8 cellular contexts compared by ENCODE assay signal in the genomic region with DNA sequence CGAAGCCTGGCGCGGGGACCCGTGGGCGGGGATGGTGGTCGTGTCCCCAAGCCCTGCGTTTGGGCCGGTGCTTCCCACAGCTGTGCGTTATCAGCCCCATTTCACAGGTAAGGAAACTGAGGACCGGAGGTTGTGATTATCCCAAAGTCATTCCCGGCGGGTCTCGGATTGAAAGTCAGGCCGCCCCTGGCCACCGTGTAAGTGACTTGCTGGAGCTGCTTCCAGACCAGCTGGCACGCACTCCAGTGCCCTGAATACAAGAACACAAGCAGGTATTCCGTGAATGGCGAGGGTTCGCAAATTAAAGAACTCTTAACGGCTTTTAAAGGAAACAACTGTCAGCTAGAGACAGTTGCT. TPM values are rescaled to one million over a fixed set of nuclear protein-coding genes. Genes with fewer than 3 reads are reported as not detected.
DNase-seq lines count a peak whose midpoint lies in the region; ATAC-seq and TF ChIP-seq lines count a peak whose summit lies in the region.

No MANE protein-coding gene starts in this region.

- H3K36me3 Mint-ChIP-seq in stimulated activated naive CD8-positive, alpha-beta T cell treated with anti-CD3 and anti-CD28 coated beads, Interleukin-15, Interleukin-2, amounts not matched to agents 100 ng/mL and 50 ng/mL, for 24 hours (ENCODE audit: low read depth) = peaks cover 7% of the 10 kb centered on the region
- peaks cover 10% of the 10 kb centered on the region for H3K36me3 Mint-ChIP-seq in progenitor cell of endocrine pancreas (ENCODE audit: insufficient read depth)

- DNase-seq in stimulated activated naive CD8-positive, alpha-beta T cell treated with anti-CD3 and anti-CD28 coated beads, Interleukin-15, Interleukin-2, amounts not matched to agents 100 U/mL and 50 U/mL, for 24 hours = no peak
- DNase-seq in WERI-Rb-1 (no peak), globus pallidus (ENCODE audit: low spot score) (peak; percentile 51), progenitor cell of endocrine pancreas (ENCODE audit: low spot score, unreplicated experiment) (no peak), NCI-H774 (lab: John Stamatoyannopoulos, UW) (no peak)

- H3K4me3 Mint-ChIP-seq in stimulated activated naive CD8-positive, alpha-beta T cell treated with anti-CD3 and anti-CD28 coated beads, Interleukin-15, Interleukin-2, amounts not matched to agents 100 ng/mL and 50 ng/mL, for 24 hours = peak overlapping the region; percentile 93
- peak overlapping the region; percentile 82 for H3K4me3 Mint-ChIP-seq in progenitor cell of endocrine pancreas (ENCODE audit: low read depth)

- no peaks in the 10 kb centered on the region for H3K9me3 ChIP-seq in WERI-Rb-1 (ENCODE audit: severe bottlenecking)

- no peaks in the 10 kb centered on the region for H3K9me3 Mint-ChIP-seq in stimulated activated naive CD8-positive, alpha-beta T cell treated with anti-CD3 and anti-CD28 coated beads, Interleukin-15, Interleukin-2, amounts not matched to agents 100 ng/mL and 50 ng/mL, for 24 hours
- H3K9me3 Mint-ChIP-seq in progenitor cell of endocrine pancreas (ENCODE audit: low read depth) = no peaks in the 10 kb centered on the region

- peak overlapping the region; percentile 93 for H3K4me3 ChIP-seq in WERI-Rb-1 (ENCODE audit: low read depth, low read length)

- peak overlapping the region; percentile 94 for H3K27ac Mint-ChIP-seq in stimulated activated naive CD8-positive, alpha-beta T cell treated with anti-CD3 and anti-CD28 coated beads, Interleukin-15, Interleukin-2, amounts not matched to agents 100 ng/mL and 50 ng/mL, for 24 hours
- peak overlapping the region; percentile 95 for H3K27ac Mint-ChIP-seq in progenitor cell of endocrine pancreas

- no peak for ATAC-seq in stimulated activated naive CD8-positive, alpha-beta T cell treated with anti-CD3 and anti-CD28 coated beads, Interleukin-15, Interleukin-2, amounts not matched to agents 100 U/mL and 50 U/mL, for 24 hours
- ATAC-seq in HG03108 (IDR thresholded peaks at IDR 0.05; ENCODE audit: unreplicated experiment) = peak; percentile 7
- ATAC-seq in HG02642 (IDR thresholded peaks at IDR 0.05; ENCODE audit: poor library complexity, unreplicated experiment) = no peak

- peaks cover 33% of the 10 kb centered on the region for H3K4me1 Mint-ChIP-seq in stimulated activated naive CD8-positive, alpha-beta T cell treated with anti-CD3 and anti-CD28 coated beads, Interleukin-15, Interleukin-2, amounts not matched to agents 100 ng/mL and 50 ng/mL, for 24 hours (ENCODE audit: low read depth)
- H3K4me1 Mint-ChIP-seq in progenitor cell of endocrine pancreas (ENCODE audit: low read depth) = peaks cover 33% of the 10 kb centered on the region

- H3K27ac ChIP-seq in WERI-Rb-1 = peak overlapping the region; percentile 99

- H3K27me3 ChIP-seq in WERI-Rb-1 (ENCODE audit: insufficient read depth, low read depth, severe bottlenecking) = no peaks in the 10 kb centered on the region

- TF ChIP-seq CTCF in WERI-Rb-1 (IDR thresholded peaks at IDR 0.05; ENCODE audit: low read depth, low read length) (no peak), progenitor cell of endocrine pancreas (IDR thresholded peaks at IDR 0.05; ENCODE audit: unreplicated experiment) (no peak)

- no peaks in the 10 kb centered on the region for H3K27me3 Mint-ChIP-seq in stimulated activated naive CD8-positive, alpha-beta T cell treated with anti-CD3 and anti-CD28 coated beads, Interleukin-15, Interleukin-2, amounts not matched to agents 100 ng/mL and 50 ng/mL, for 24 hours
- no peaks in the 10 kb centered on the region for H3K27me3 Mint-ChIP-seq in progenitor cell of endocrine pancreas

- H3K36me3 ChIP-seq in WERI-Rb-1 = peaks cover 3% of the 10 kb centered on the region

RNA-seq across cellular contexts. Expression of gene ATE1, which starts 0.7 kb away (rescaled TPM):
- 40.8 and 41.0 TPM in 2 replicates for total RNA-seq in progenitor cell of endocrine pancreas

RNA-seq across cellular contexts. Expression of gene NSMCE4A, which starts 46.5 kb away (rescaled TPM):
- 57.9 and 58.2 TPM in 2 replicates for total RNA-seq in progenitor cell of endocrine pancreas
